34 cellular contexts compared by ENCODE assay signal in the genomic region with DNA sequence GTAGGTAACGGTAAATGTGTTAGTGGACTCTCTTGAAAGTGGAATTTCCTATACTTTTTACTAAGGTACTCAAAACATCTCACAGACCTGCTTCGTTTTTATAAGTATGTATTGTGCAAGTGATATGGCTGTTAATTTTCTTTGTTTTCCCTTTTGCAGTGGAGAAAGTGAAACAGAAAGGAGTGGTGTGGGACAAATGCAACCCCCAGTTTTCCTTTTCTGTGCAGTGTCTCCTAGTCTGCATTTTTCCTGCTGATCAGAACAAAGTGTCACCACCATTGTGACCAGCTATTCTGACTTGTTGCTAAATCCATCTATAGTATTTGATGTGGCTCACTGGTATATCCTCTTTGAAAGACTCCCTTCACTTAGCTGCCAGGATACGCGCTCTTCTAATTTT.
"Had no signal": no experiment of that assay in that cellular context is flagged by ENCODE, and none has a peak within 500 bp of the region (broad histone marks: within the 10 kb centered on the region; RNA-seq: fewer than 3 reads in every experiment).

No MANE protein-coding gene starts in this region.

- H3K27me3 ChIP-seq: adrenal gland, body of pancreas, breast epithelium, MG63 had no signal

- H3K9me3 Mint-ChIP-seq: activated CD4-positive, alpha-beta memory T cell treated with anti-CD3 and anti-CD28 coated beads, Interleukin-2, amount 10 ng/mL, durations not matched to agents 7 days and 5 days; activated naive CD4-positive, alpha-beta T cell treated with anti-CD3 and anti-CD28 coated beads, Interleukin-2, amount 50 U/mL, for 72 hours; activated T-helper 2 cell treated with anti-CD3 and anti-CD28 coated beads, Interferon-gamma antibody, Interleukin-2, Interleukin-4, amounts not matched to agents 10 μg/mL and 5 μg/mL and 100 μg/mL, durations not matched to agents 14 hours and 24 hours and 36 hours; T-cell had no signal

- H3K4me2 ChIP-seq: PC-9 had no signal

- H3K4me1 Mint-ChIP-seq: T-cell had no signal

- H3K36me3 ChIP-seq: adrenal gland, breast epithelium, MG63 had no signal

- H3K27ac ChIP-seq: adrenal gland, body of pancreas, breast epithelium, PC-9, RWPE1 had no signal

- H3K9me3 ChIP-seq: adrenal gland, body of pancreas, breast epithelium, MG63 had no signal

- H3K4me3 Mint-ChIP-seq: activated CD4-positive, alpha-beta memory T cell treated with anti-CD3 and anti-CD28 coated beads, Interleukin-2, amount 10 ng/mL, durations not matched to agents 7 days and 5 days; activated CD4-positive, alpha-beta T cell treated with anti-CD3 and anti-CD28 coated beads for 36 hours; activated CD8-positive, alpha-beta memory T cell treated with anti-CD3 and anti-CD28 coated beads, Interleukin-2, amount 10 ng/mL, durations not matched to agents 7 days and 5 days; T-cell; T-helper 17 cell had no signal

- H3K27ac Mint-ChIP-seq: activated CD4-positive, alpha-beta memory T cell treated with anti-CD3 and anti-CD28 coated beads, Interleukin-2, amount 10 ng/mL, durations not matched to agents 7 days and 5 days; activated CD4-positive, alpha-beta T cell treated with anti-CD3 and anti-CD28 coated beads for 36 hours; activated CD8-positive, alpha-beta memory T cell treated with anti-CD3 and anti-CD28 coated beads, Interleukin-2, amount 10 ng/mL, durations not matched to agents 7 days and 5 days; activated T-helper 2 cell treated with anti-CD3 and anti-CD28 coated beads, Interferon-gamma antibody, Interleukin-2, Interleukin-4, amounts not matched to agents 10 μg/mL and 5 μg/mL and 100 μg/mL, durations not matched to agents 14 hours and 24 hours and 36 hours; T-cell; T-helper 17 cell had no signal

- DNase-seq: activated CD4-positive, alpha-beta memory T cell treated with anti-CD3 and anti-CD28 coated beads, Interleukin-2, amount 10 ng/mL, durations not matched to agents 7 days and 5 days; activated CD4-positive, alpha-beta T cell treated with anti-CD3 and anti-CD28 coated beads for 36 hours; activated CD4-positive, alpha-beta T cell treated with anti-CD3 and anti-CD28 coated beads, Interleukin-2, amount 50 U/mL, for 1 hour; activated CD8-positive, alpha-beta memory T cell treated with anti-CD3 and anti-CD28 coated beads for 24 hours; activated CD8-positive, alpha-beta memory T cell treated with anti-CD3 and anti-CD28 coated beads, Interleukin-2, amount 10 ng/mL, durations not matched to agents 7 days and 5 days; activated CD8-positive, alpha-beta memory T cell treated with anti-CD3 and anti-CD28 coated beads, Interleukin-2, amount 50 U/mL, for 48 hours; activated gamma-delta T cell; activated naive CD4-positive, alpha-beta T cell treated with Interleukin-2 at 50 U/mL for 16 hours; adrenal gland; body of pancreas; Karpas-422; MG63; NCI-H1048; NCI-H1105 treated with DMSO at 0.1 percent for 48 hours; NCI-H1436; NCI-H1694; NCI-H1930; NCI-H510A; NCI-H526; NCI-H748 treated with DMSO at 0.1 percent for 48 hours; NK-92 treated with Interleukin-12 subunit alpha and Interleukin-12 subunit beta, amount 100 ng/mL, for 24 hours; SIG-M5; T-cell; T-helper 17 cell; T1000 had no signal

- ATAC-seq: activated CD4-positive, alpha-beta T cell treated with anti-CD3 and anti-CD28 coated beads for 36 hours; activated CD4-positive, CD25-positive, alpha-beta regulatory T cell treated with anti-CD3 and anti-CD28 coated beads, Interleukin-2, amount 50 U/mL, for 24 hours; activated CD8-positive, alpha-beta memory T cell treated with anti-CD3 and anti-CD28 coated beads, Interleukin-2, amount 10 ng/mL, durations not matched to agents 7 days and 5 days; activated naive CD4-positive, alpha-beta T cell treated with anti-CD3 and anti-CD28 coated beads, Interleukin-2, amount 50 U/mL, for 72 hours; body of pancreas; K562; Right ventricle myocardium inferior; SK-N-SH treated with all-trans-retinoic acid at 6 μM for 48 hours; T-cell; T-helper 17 cell had no signal

- H3K4me1 ChIP-seq: adrenal gland, body of pancreas, breast epithelium had no signal

- H3K4me3 ChIP-seq: adrenal gland, body of pancreas, breast epithelium, K562, MG63, PC-9 had no signal

- H2AFZ ChIP-seq: PC-9 had no signal

- H3K27me3 Mint-ChIP-seq: activated CD4-positive, alpha-beta memory T cell treated with anti-CD3 and anti-CD28 coated beads, Interleukin-2, amount 10 ng/mL, durations not matched to agents 7 days and 5 days; activated CD4-positive, alpha-beta T cell treated with anti-CD3 and anti-CD28 coated beads for 36 hours; activated CD8-positive, alpha-beta memory T cell treated with anti-CD3 and anti-CD28 coated beads, Interleukin-2, amount 10 ng/mL, durations not matched to agents 7 days and 5 days; T-cell; T-helper 17 cell had no signal
